In genomic region chr17:54968954-54969400, GRCh38 we compare ENCODE assay signal across 1 cellular context.
TF ChIP-seq lines count a peak whose summit lies in the region.

No MANE protein-coding gene starts in this region.

TF ChIP-seq in HCT116, 20 proteins besides CTCF, POLR2A, EP300 and RAD21 (continued from another document):
- TF ChIP-seq ZFX (IDR thresholded peaks at IDR 0.05) (no peak), CEBPB (IDR thresholded peaks at IDR 0.05; ENCODE audit: low read depth) (no peak), JUND (IDR thresholded peaks at IDR 0.05) (no peak), EGR1 (IDR thresholded peaks at IDR 0.05; ENCODE audit: low read depth) (no peak; the same call in 1 of the 2 replicates), SIN3A (IDR thresholded peaks at IDR 0.05; ENCODE audit: low read depth) (no peak), ELF1 (IDR thresholded peaks at IDR 0.05; ENCODE audit: borderline replicate concordance, low read depth) (no peak), CBX3 (IDR thresholded peaks at IDR 0.05; ENCODE audit: low read depth) (no peak), ZNF274 (IDR thresholded peaks at IDR 0.05; ENCODE audit: low read depth, low read length) (no peak), YY1 (IDR thresholded peaks at IDR 0.05; ENCODE audit: extremely low read depth, insufficient replicate concordance, low read depth, low read length) (no peak)
TF ChIP-seq in HCT116: peak in this region for 0.
